In genomic region chr17:19188870-19189708, GRCh38 we compare ENCODE assay signal across 8 cellular contexts. TPM values are rescaled to one million over a fixed set of nuclear protein-coding genes. Genes with fewer than 3 reads are reported as not detected.
DNase-seq lines count a peak whose midpoint lies in the region; ATAC-seq and TF ChIP-seq lines count a peak whose summit lies in the region.
"Not testable (repeated sequence)": the region's sequence is repeated elsewhere in the genome, so short reads cannot be mapped to it uniquely, and the experiment has no call there.

No MANE protein-coding gene starts in this region.

- not testable (repeated sequence) for H3K4me1 ChIP-seq in A673 (ENCODE audit: insufficient read depth, low read length, poor library complexity, severe bottlenecking); heart left ventricle

- TF ChIP-seq CTCF in A673 (conservative IDR thresholded peaks at IDR 0.05; ENCODE audit: low read depth, low read length); heart left ventricle (IDR thresholded peaks at IDR 0.05); omental fat pad (IDR thresholded peaks at IDR 0.05): not testable (repeated sequence)

- H3K36me3 ChIP-seq in A673 (ENCODE audit: insufficient read depth, low read length, poor library complexity, severe bottlenecking); heart left ventricle: not testable (repeated sequence)

- not testable (repeated sequence) for H3K27me3 ChIP-seq in A673 (replicated peaks; ENCODE audit: insufficient read depth, low read depth, low read length, poor library complexity); heart left ventricle

- POLR2A ChIA-PET in A673 (lab: Charles Lee; ENCODE audit: low non-redundant PET): not testable (repeated sequence)

- intact Hi-C loops in A673 (cut with micrococcal nuclease; ENCODE audit: unreplicated experiment); heart left ventricle (cut with DNase I): not testable (repeated sequence)

- H3K27ac Mint-ChIP-seq in activated CD8-positive, alpha-beta memory T cell treated with anti-CD3 and anti-CD28 coated beads, Interleukin-2, amount 10 ng/mL, durations not matched to agents 7 days and 5 days: not testable (repeated sequence)

- H3K4me3 Mint-ChIP-seq in activated CD8-positive, alpha-beta memory T cell treated with anti-CD3 and anti-CD28 coated beads, Interleukin-2, amount 10 ng/mL, durations not matched to agents 7 days and 5 days: not testable (repeated sequence)

- no CpG with 5 or more reads among the region's 39 CpGs for WGBS in heart left ventricle, 4 donors

- DNase-seq in A673 (ENCODE audit: low spot score); activated CD8-positive, alpha-beta memory T cell treated with anti-CD3 and anti-CD28 coated beads, Interleukin-2, amount 10 ng/mL, durations not matched to agents 7 days and 5 days; heart left ventricle; omental fat pad (ENCODE audit: low spot score): not testable (repeated sequence)

- H3K27ac ChIP-seq in A673 (ENCODE audit: low read depth, low read length, poor library complexity, severe bottlenecking); heart left ventricle: not testable (repeated sequence)

- not testable (repeated sequence) for H3K9me3 ChIP-seq in A673 (ENCODE audit: low read depth, low read length, poor library complexity, severe bottlenecking); heart left ventricle

- not testable (repeated sequence) for H3K9me3 Mint-ChIP-seq in activated CD8-positive, alpha-beta memory T cell treated with anti-CD3 and anti-CD28 coated beads, Interleukin-2, amount 10 ng/mL, durations not matched to agents 7 days and 5 days (ENCODE audit: low read depth)

- CTCF ChIA-PET in A673 (lab: Charles Lee); activated CD8-positive, alpha-beta memory T cell treated with anti-CD3 and anti-CD28 coated beads, Interleukin-2, amount 10 ng/mL, durations not matched to agents 7 days and 5 days (lab: Charles Lee): not testable (repeated sequence)

- ATAC-seq in GM18907 (IDR thresholded peaks at IDR 0.05; ENCODE audit: unreplicated experiment) (peak; percentile 81), GM21619 (IDR thresholded peaks at IDR 0.05; ENCODE audit: unreplicated experiment) (peak; percentile 66), HG02943 (IDR thresholded peaks at IDR 0.05; ENCODE audit: low read depth, unreplicated experiment) (peak; percentile 57), HG03432 (IDR thresholded peaks at IDR 0.05; ENCODE audit: unreplicated experiment) (peak; percentile 64), heart left ventricle (peak; percentile 80 to 93 (median 90)), omental fat pad (ENCODE audit: low FRiP score) (peak; percentile 93)
- peak; percentile 85 for ATAC-seq in activated CD8-positive, alpha-beta memory T cell treated with anti-CD3 and anti-CD28 coated beads, Interleukin-2, amount 10 ng/mL, durations not matched to agents 7 days and 5 days

- not testable (repeated sequence) for H3K27me3 Mint-ChIP-seq in activated CD8-positive, alpha-beta memory T cell treated with anti-CD3 and anti-CD28 coated beads, Interleukin-2, amount 10 ng/mL, durations not matched to agents 7 days and 5 days

- H3K4me1 Mint-ChIP-seq in activated CD8-positive, alpha-beta memory T cell treated with anti-CD3 and anti-CD28 coated beads, Interleukin-2, amount 10 ng/mL, durations not matched to agents 7 days and 5 days: not testable (repeated sequence)

- TF ChIP-seq POLR2A in heart left ventricle (IDR thresholded peaks at IDR 0.05): not testable (repeated sequence)

- H3K4me3 ChIP-seq in A673 (ENCODE audit: low read depth, low read length, poor library complexity, severe bottlenecking); heart left ventricle: not testable (repeated sequence)

- not testable (repeated sequence) for H3K36me3 Mint-ChIP-seq in activated CD8-positive, alpha-beta memory T cell treated with anti-CD3 and anti-CD28 coated beads, Interleukin-2, amount 10 ng/mL, durations not matched to agents 7 days and 5 days

- BruUV-seq in A673 (replicated peaks; lab: Mats Ljungman, UMichigan): TSS peak; percentile 100

RNA-seq across cellular contexts. Expression of gene EPN2, which starts 48.1 kb away (rescaled TPM):
- 52.0 and 55.6 TPM in 2 replicates for total RNA-seq in A673 (2021)
- total RNA-seq in activated CD8-positive, alpha-beta memory T cell treated with anti-CD3 and anti-CD28 coated beads, Interleukin-2, amount 10 ng/mL, durations not matched to agents 7 days and 5 days: 10 to 100 TPM in 1 of 2 experiments, 1 to 10 TPM in 1; 2.9 to 15.3 TPM
- total RNA-seq in heart left ventricle: 100 to 1,000 TPM in 1 of 9 donors, 10 to 100 TPM in 8; 43.9 to 114 (median 73.9) TPM
- 10 to 100 TPM; 26.4 to 37.9 TPM for polyA plus RNA-seq in heart left ventricle
- total RNA-seq in omental fat pad: 10 to 100 TPM; 26.0 to 45.9 (median 34.6) TPM
